7 cellular contexts compared by ENCODE assay signal in genomic region chr10:113087082-113088029, GRCh38.
A peak's percentile ranks its signal among the peaks of the same experiment; 100 is the strongest.
DNase-seq lines count a peak whose midpoint lies in the region; ATAC-seq and TF ChIP-seq lines count a peak whose summit lies in the region.

No MANE protein-coding gene starts in this region.

- in situ Hi-C loops in astrocyte of the cerebellum (cut with HindIII; ENCODE audit: low sequenced_read_pairs) = no loop called here

- no peaks in the 10 kb centered on the region for H3K9me3 ChIP-seq in upper lobe of left lung

- H3K4me3 ChIP-seq in astrocyte of the cerebellum (ENCODE audit: low read depth, low read length) = no peak overlapping the region
- H3K4me3 ChIP-seq in upper lobe of left lung = no peak overlapping the region

- peak; percentile 57 to 95 for ATAC-seq in upper lobe of left lung (ENCODE audit: low FRiP score in 2 of 2)

- intact Hi-C loops in activated naive CD4-positive, alpha-beta T cell treated with anti-CD3 and anti-CD28 coated beads for 36 hours (cut with micrococcal nuclease) = no loop called here

- H3K36me3 Mint-ChIP-seq in activated naive CD4-positive, alpha-beta T cell treated with anti-CD3 and anti-CD28 coated beads for 36 hours (ENCODE audit: low read depth) = no peaks in the 10 kb centered on the region

- peak overlapping the region; percentile 25 to 47 (median 34) for H3K27ac ChIP-seq in upper lobe of left lung

- H3K27ac Mint-ChIP-seq in activated naive CD4-positive, alpha-beta T cell treated with anti-CD3 and anti-CD28 coated beads for 36 hours = no peak overlapping the region

- peaks cover 0 to 3% (median 0%) of the 10 kb centered on the region in 4 donors for H3K36me3 ChIP-seq in upper lobe of left lung

- H3K27me3 Mint-ChIP-seq in activated naive CD4-positive, alpha-beta T cell treated with anti-CD3 and anti-CD28 coated beads for 36 hours (ENCODE audit: low read depth) = no peaks in the 10 kb centered on the region

- peaks cover 11 to 16% (median 12%) of the 10 kb centered on the region in 4 donors for H3K4me1 ChIP-seq in upper lobe of left lung

- TF ChIP-seq POLR2A in upper lobe of left lung (IDR thresholded peaks at IDR 0.05) = peak in 1 of 4 donors; percentile 15

- DNase-seq in HuH-7 (ENCODE audit: low spot score) (peak; percentile 64), astrocyte of the cerebellum (ENCODE audit: low read depth) (peak; percentile 99), islet precursor cell (peak; percentile 99), upper lobe of left lung (peak in 1 of 2 donors; percentile 63), anterior cingulate cortex (lab: John Stamatoyannopoulos, UW) (no peak), DMS79 (lab: John Stamatoyannopoulos, UW) (no peak)
- no peak for DNase-seq in activated naive CD4-positive, alpha-beta T cell treated with anti-CD3 and anti-CD28 coated beads for 36 hours

- WGBS in upper lobe of left lung, 2 donors = 50 to 61% methylated on average over 11 of the region's 11 CpGs

- no peak for TF ChIP-seq CTCF in astrocyte of the cerebellum (IDR thresholded peaks at IDR 0.05; ENCODE audit: low read depth, low read length, missing control alignments)
- TF ChIP-seq CTCF in upper lobe of left lung (IDR thresholded peaks at IDR 0.05) = no peak

- no peak overlapping the region for H3K4me3 Mint-ChIP-seq in activated naive CD4-positive, alpha-beta T cell treated with anti-CD3 and anti-CD28 coated beads for 36 hours

- CTCF ChIA-PET in activated naive CD4-positive, alpha-beta T cell treated with anti-CD3 and anti-CD28 coated beads for 36 hours (lab: Charles Lee) = interaction anchor here (0.7 kb wide), 1 partner anchor 191 kb away, joined by 3 read pairs; no protein-coding TSS in a partner anchor

- TF ChIP-seq EP300 in upper lobe of left lung (IDR thresholded peaks at IDR 0.05) = peak in 1 of 4 donors; percentile 28

- H3K4me1 Mint-ChIP-seq in activated naive CD4-positive, alpha-beta T cell treated with anti-CD3 and anti-CD28 coated beads for 36 hours (ENCODE audit: low read depth) = no peaks in the 10 kb centered on the region

- no peaks in the 10 kb centered on the region for H3K27me3 ChIP-seq in upper lobe of left lung

- no peaks in the 10 kb centered on the region for H3K9me3 Mint-ChIP-seq in activated naive CD4-positive, alpha-beta T cell treated with anti-CD3 and anti-CD28 coated beads for 36 hours

Comparison
In these comparisons a context has a peak if more than half of its experiments do, and no peak if none do; other contexts are left out.
1. DNase-seq: peak in HuH-7 (single experiment), astrocyte of the cerebellum (single experiment) and islet precursor cell (single experiment); none in anterior cingulate cortex (0 of 58), DMS79 (single experiment) and activated naive CD4-positive, alpha-beta T cell treated with anti-CD3 and anti-CD28 coated beads for 36 hours (single experiment).